In the genomic region with DNA sequence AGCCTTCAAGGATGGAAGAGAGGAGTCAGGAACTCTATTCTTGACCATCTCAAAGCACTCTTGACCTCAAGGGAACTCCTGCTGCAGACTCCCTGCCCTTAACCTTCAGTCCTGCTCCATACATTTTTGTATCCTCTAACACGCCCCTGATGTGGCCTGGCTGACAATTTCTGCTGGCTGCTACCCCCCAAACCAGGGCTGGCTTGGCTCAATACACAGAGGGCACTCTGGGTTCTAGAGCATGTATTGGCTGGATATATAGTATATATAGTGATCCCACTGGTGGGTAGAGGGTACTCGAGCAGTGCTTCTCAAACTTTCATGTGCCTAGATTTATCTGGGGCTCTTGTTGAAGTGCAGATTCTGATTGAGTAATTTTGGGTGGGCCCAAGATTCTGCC, we compare ENCODE assay signal across 16 cellular contexts.
"Had no signal": no experiment of that assay in that cellular context is flagged by ENCODE, and none has a peak within 500 bp of the region (broad histone marks: within the 10 kb centered on the region; RNA-seq: fewer than 3 reads in every experiment).

No MANE protein-coding gene starts in this region.

- H3K27ac ChIP-seq: colonic mucosa, neural progenitor cell, vagina, WERI-Rb-1 had no signal

- ATAC-seq: naive thymus-derived CD8-positive, alpha-beta T cell had no signal

- H3K27me3 ChIP-seq: colonic mucosa, heart right ventricle, neural progenitor cell, vagina had no signal

- H3K27ac Mint-ChIP-seq: activated naive CD4-positive, alpha-beta T cell treated with anti-CD3 and anti-CD28 coated beads, Interleukin-2, amount 10 ng/mL, durations not matched to agents 7 days and 5 days; endodermal cell; naive thymus-derived CD8-positive, alpha-beta T cell; neural progenitor cell; stimulated activated naive CD8-positive, alpha-beta T cell treated with anti-CD3 and anti-CD28 coated beads, Interleukin-15, Interleukin-2, amounts not matched to agents 100 ng/mL and 50 ng/mL, for 24 hours; type B pancreatic cell had no signal

- H3K4me1 ChIP-seq: colonic mucosa, neural progenitor cell had no signal

- H3K4me2 ChIP-seq: neural progenitor cell had no signal

- DNase-seq: activated CD4-positive, alpha-beta T cell treated with anti-CD3 and anti-CD28 coated beads, Interleukin-2, amount 50 U/mL, for 4 hours; activated naive CD4-positive, alpha-beta T cell treated with anti-CD3 and anti-CD28 coated beads, Interleukin-2, amount 10 ng/mL, durations not matched to agents 7 days and 5 days; activated T-cell treated with anti-CD3 and anti-CD28 coated beads, Interleukin-2, amount 50 U/mL, for 48 hours; colonic mucosa; naive thymus-derived CD8-positive, alpha-beta T cell; retina; stimulated activated CD4-positive, alpha-beta T cell treated with anti-CD3 and anti-CD28 coated beads, Interleukin-12 subunit alpha, Interleukin-12 subunit beta, amount 100 ng/mL, for 4 hours; T-helper 1 cell; WERI-Rb-1 had no signal

- H3K4me3 ChIP-seq: colonic mucosa, esophagus squamous epithelium, heart right ventricle, neural progenitor cell, vagina had no signal

- H3K4me3 Mint-ChIP-seq: activated naive CD4-positive, alpha-beta T cell treated with anti-CD3 and anti-CD28 coated beads, Interleukin-2, amount 10 ng/mL, durations not matched to agents 7 days and 5 days; endodermal cell; naive thymus-derived CD8-positive, alpha-beta T cell; neural progenitor cell; stimulated activated naive CD8-positive, alpha-beta T cell treated with anti-CD3 and anti-CD28 coated beads, Interleukin-15, Interleukin-2, amounts not matched to agents 100 ng/mL and 50 ng/mL, for 24 hours; type B pancreatic cell had no signal

- H3K9me3 Mint-ChIP-seq: activated naive CD4-positive, alpha-beta T cell treated with anti-CD3 and anti-CD28 coated beads, Interleukin-2, amount 10 ng/mL, durations not matched to agents 7 days and 5 days; endodermal cell; neural progenitor cell had no signal

- H3K4me1 Mint-ChIP-seq: endodermal cell; naive thymus-derived CD8-positive, alpha-beta T cell; neural progenitor cell had no signal

- H2AFZ ChIP-seq: neural progenitor cell had no signal

- H3K36me3 ChIP-seq: colonic mucosa, esophagus squamous epithelium, heart right ventricle, neural progenitor cell, vagina, WERI-Rb-1 had no signal

- H3K9me3 ChIP-seq: colonic mucosa, esophagus squamous epithelium, heart right ventricle, vagina had no signal

- H3K36me3 Mint-ChIP-seq: activated naive CD4-positive, alpha-beta T cell treated with anti-CD3 and anti-CD28 coated beads, Interleukin-2, amount 10 ng/mL, durations not matched to agents 7 days and 5 days; naive thymus-derived CD8-positive, alpha-beta T cell; neural progenitor cell; type B pancreatic cell had no signal

- H3K9ac ChIP-seq: neural progenitor cell had no signal
